8 cellular contexts compared by ENCODE assay signal in the genomic region with DNA sequence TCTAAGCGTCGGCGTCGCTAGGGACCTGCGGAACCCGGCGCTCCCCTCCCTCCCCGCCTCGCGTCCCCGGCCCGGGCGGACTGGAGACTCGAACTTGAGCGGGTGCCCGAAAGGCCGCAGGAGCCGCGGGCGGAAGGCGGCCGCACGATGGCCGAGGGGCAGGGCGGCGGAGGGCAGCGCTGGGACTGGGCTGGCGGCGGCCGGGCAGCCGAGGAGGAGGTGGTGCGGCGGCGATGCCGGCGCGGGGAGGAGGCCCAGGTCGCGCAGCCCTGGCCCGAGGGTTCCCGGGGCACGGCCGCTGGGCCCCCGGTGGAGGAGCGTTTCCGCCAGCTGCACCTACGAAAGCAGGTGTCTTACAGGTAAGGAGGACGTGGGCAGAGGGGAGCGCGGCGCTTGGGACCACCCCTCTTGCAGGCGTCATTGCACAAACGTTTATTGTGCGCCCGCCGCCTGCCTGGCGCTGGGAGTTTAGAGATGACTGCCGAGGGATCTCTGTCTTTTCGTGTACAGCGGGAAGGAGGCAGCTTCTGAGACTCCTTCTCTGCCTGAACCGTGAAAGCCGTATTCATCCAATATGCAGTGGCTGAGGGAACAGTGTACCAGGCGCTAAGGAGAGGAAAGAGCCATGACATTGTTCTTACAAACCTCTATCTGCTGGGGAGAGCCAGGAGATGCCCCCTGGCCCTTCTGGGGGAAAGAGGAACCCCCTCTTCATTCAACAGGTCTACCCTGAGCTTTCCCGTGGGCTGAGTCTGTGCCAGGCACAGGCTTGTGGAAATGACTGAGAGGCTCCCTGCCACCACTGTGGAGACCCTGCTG. TPM values are rescaled to one million over a fixed set of nuclear protein-coding genes. Genes with fewer than 3 reads are reported as not detected.
DNase-seq lines count a peak whose midpoint lies in the region; ATAC-seq, FAIRE-seq and TF ChIP-seq lines count a peak whose summit lies in the region.

No MANE protein-coding gene starts in this region.

- H4K20me1 ChIP-seq in Loucy (ENCODE audit: insufficient read depth, low read length, poor library complexity, severe bottlenecking) (no peaks in the 10 kb centered on the region), K562 (replicated peaks; ENCODE audit: control insufficient read depth, insufficient read depth, low read length) (peaks cover 3% of the 10 kb centered on the region; the same call in 1 of the 2 replicates)

- POLR2A ChIA-PET in K562 (lab: Yijun Ruan, JAX) = interaction anchor here (0.8 to 1.1 kb wide), 2 partner anchors 9 to 19 kb away, joined by 3 read pairs; no protein-coding TSS in a partner anchor

- intact Hi-C loops in K562 (cut with micrococcal nuclease) = no loop called here

- no peaks in the 10 kb centered on the region for H3K79me1 ChIP-seq in mesenchymal stem cell (replicated peaks; ENCODE audit: low read length, poor library complexity, severe bottlenecking)

- no peaks in the 10 kb centered on the region for H3K9me1 ChIP-seq in K562 (ENCODE audit: control insufficient read depth, insufficient read depth, low read length)

- H3K18ac ChIP-seq in mesenchymal stem cell (ENCODE audit: low read depth in 1 of 2, low read length in 2 of 2) = no peak overlapping the region

- H2AFZ ChIP-seq in Loucy (ENCODE audit: low read length) (no peak overlapping the region), K562 (ENCODE audit: low read depth, low read length) (no peak overlapping the region), mesenchymal stem cell (ENCODE audit: low read depth, low read length) (peak overlapping the region; percentile 70)

- H4K8ac ChIP-seq in mesenchymal stem cell (ENCODE audit: low read length) = no peak overlapping the region

- H3K9ac ChIP-seq in Loucy (ENCODE audit: low read depth, low read length, poor library complexity, severe bottlenecking) = no peak overlapping the region
- no peak overlapping the region for H3K9ac ChIP-seq in K562 (ENCODE audit: insufficient read depth in 1 of 2, low read depth in 2 of 2, low read length in 2 of 2)
- H3K9ac ChIP-seq in mesenchymal stem cell (ENCODE audit: low read length) = no peak overlapping the region

- H3K4me1 ChIP-seq in Loucy (ENCODE audit: insufficient read depth, low read length, poor library complexity, severe bottlenecking) (peaks cover 40% of the 10 kb centered on the region), K562 (replicated peaks in 1 of 2; ENCODE audit: control insufficient read depth in 2 of 2, insufficient read depth in 2 of 2, low read length in 2 of 2) (peaks cover 16 to 36% of the 10 kb centered on the region in 2 experiments), mesenchymal stem cell (ENCODE audit: control insufficient read depth, insufficient read depth, low read depth, low read length) (peaks cover 23% of the 10 kb centered on the region)

- no peak for TF ChIP-seq CTCF in Loucy (conservative IDR thresholded peaks at IDR 0.05; ENCODE audit: low read length)
- no peak for TF ChIP-seq CTCF in K562 (IDR thresholded peaks at IDR 0.05 in 2 of 3, conservative IDR thresholded peaks at IDR 0.05 in 1 of 3; ENCODE audit: insufficient read depth in 2 of 3, low read depth in 1 of 3, low read length in 3 of 3)

- H3K4me2 ChIP-seq in Loucy (ENCODE audit: low read depth, low read length, poor library complexity, severe bottlenecking) (peak overlapping the region; percentile 92), K562 (ENCODE audit: insufficient read depth, low read length) (no peak overlapping the region), mesenchymal stem cell (ENCODE audit: low read length, poor library complexity, severe bottlenecking) (peak overlapping the region; percentile 83)

- TF ChIP-seq EP300 in K562 (IDR thresholded peaks at IDR 0.05; ENCODE audit: low read length) = no peak

- in situ Hi-C loops in K562 (cut with MboI) = no loop called here

- no peaks in the 10 kb centered on the region for H3K9me3 ChIP-seq in Loucy (ENCODE audit: insufficient read depth, low read depth, low read length)
- no peaks in the 10 kb centered on the region for H3K9me3 ChIP-seq in K562 (replicated peaks; ENCODE audit: control insufficient read depth, insufficient read depth, low read depth, low read length)
- no peaks in the 10 kb centered on the region for H3K9me3 ChIP-seq in mesenchymal stem cell (ENCODE audit: control insufficient read depth, low read length)

- H3K14ac ChIP-seq in mesenchymal stem cell (ENCODE audit: low read length in 2 of 2) = no peak overlapping the region

- H3K79me2 ChIP-seq in Loucy (ENCODE audit: insufficient read depth, low read length) (no peaks in the 10 kb centered on the region), K562 (ENCODE audit: control insufficient read depth, insufficient read depth, low read length) (no peaks in the 10 kb centered on the region)

- no peak overlapping the region for H2BK120ac ChIP-seq in mesenchymal stem cell (ENCODE audit: low read depth, low read length)

- H2BK15ac ChIP-seq in mesenchymal stem cell (ENCODE audit: low read depth, poor library complexity, severe bottlenecking) = no peak overlapping the region

- no peak overlapping the region for H4K91ac ChIP-seq in mesenchymal stem cell (ENCODE audit: low read length)

- peak overlapping the region in 1 of 2 experiments; percentile 75 for H3K23ac ChIP-seq in mesenchymal stem cell (ENCODE audit: low read length in 2 of 2)

- no peak for TF ChIP-seq RAD21 in K562 (CRISPR knock-in tag; conservative IDR thresholded peaks at IDR 0.05 in 1 of 2, IDR thresholded peaks at IDR 0.05 in 1 of 2)

- TF ChIP-seq POLR2A in K562 (conservative IDR thresholded peaks at IDR 0.05) = no peak

- no peak for FAIRE-seq in K562 (lab: Jason Lieb, UNC)

- H3K9me2 ChIP-seq in Loucy (replicated peaks; ENCODE audit: low read depth, low read length) = no peaks in the 10 kb centered on the region

- no peak for ATAC-seq in K562
- no peak for ATAC-seq in HG02571 (IDR thresholded peaks at IDR 0.05; ENCODE audit: unreplicated experiment)
- ATAC-seq in GM18861 (IDR thresholded peaks at IDR 0.05; ENCODE audit: unreplicated experiment) = no peak
- no peak for ATAC-seq in HG03460 (IDR thresholded peaks at IDR 0.05; ENCODE audit: unreplicated experiment)

- H3K27ac ChIP-seq in K562 (ENCODE audit: extremely low read depth, low read depth, low read length) = no peak overlapping the region
- no peak overlapping the region for H3K27ac ChIP-seq in mesenchymal stem cell (ENCODE audit: low read length, poor library complexity, severe bottlenecking)

- DNase-seq in AG20443 (ENCODE audit: low spot score) (peak; percentile 53), K562 (ENCODE audit: extremely low read depth in 1 of 4, low spot score in 3 of 4) (no peak), mesenchymal stem cell (no peak), DMS114 treated with DMSO at 0.1 percent for 48 hours (lab: John Stamatoyannopoulos, UW; ENCODE audit: unreplicated experiment) (no peak)

- no peak overlapping the region for H2AK5ac ChIP-seq in mesenchymal stem cell (ENCODE audit: low read length, severe bottlenecking)

- H3K4ac ChIP-seq in mesenchymal stem cell (ENCODE audit: low read depth in 1 of 2, low read length in 2 of 2) = no peak overlapping the region

- H2BK5ac ChIP-seq in mesenchymal stem cell (ENCODE audit: low read depth, low read length, poor library complexity, severe bottlenecking) = no peak overlapping the region

- H3K36me3 ChIP-seq in Loucy (ENCODE audit: insufficient read depth, low read length) (no peaks in the 10 kb centered on the region), K562 (ENCODE audit: control insufficient read depth, insufficient read depth, low read length) (no peaks in the 10 kb centered on the region), mesenchymal stem cell (ENCODE audit: control insufficient read depth in 1 of 2, insufficient read depth in 2 of 2, low read depth in 1 of 2, low read length in 2 of 2) (no peaks in the 10 kb centered on the region)

- H3K27me3 ChIP-seq in Loucy (ENCODE audit: insufficient read depth, low read length, poor library complexity, severe bottlenecking) (peaks cover 14% of the 10 kb centered on the region), K562 (ENCODE audit: control insufficient read depth in 2 of 2, insufficient read depth in 2 of 2, low read length in 2 of 2) (peaks cover 36 to 62% of the 10 kb centered on the region in 2 experiments; a peak in 4 of 5 replicates), mesenchymal stem cell (ENCODE audit: control insufficient read depth in 1 of 2, insufficient read depth in 1 of 2, low read length in 2 of 2) (peaks cover 53 to 54% of the 10 kb centered on the region in 2 experiments)

- peak overlapping the region; percentile 68 for H3K4me3 ChIP-seq in Loucy (ENCODE audit: low read length, poor library complexity, severe bottlenecking)
- H3K4me3 ChIP-seq in K562 = no peak overlapping the region
- H3K4me3 ChIP-seq in mesenchymal stem cell (ENCODE audit: insufficient read depth in 1 of 2, low read depth in 1 of 2, low read length in 2 of 2) = peak overlapping the region; percentile 45 to 53

- peaks cover 8% of the 10 kb centered on the region for H3F3A ChIP-seq in Loucy (ENCODE audit: low read depth)

- H2BK12ac ChIP-seq in mesenchymal stem cell (ENCODE audit: low read length in 2 of 2) = peak overlapping the region in 1 of 2 experiments; percentile 35

- CTCF ChIA-PET in K562 (lab: Yijun Ruan, JAX; ENCODE audit: low intra/inter-chr PET ratio) = no interaction called here

- no TSS peak for BruUV-seq in K562 (replicated peaks; lab: Mats Ljungman, UMichigan)

- 35% methylated on average over 38 of the region's 64 CpGs for WGBS in K562 (ENCODE audit: insufficient coverage, low coverage, missing lambda C conversion rate)
- 8% methylated on average over 51 of the region's 64 CpGs for WGBS in mesenchymal stem cell

RNA-seq across cellular contexts. Expression of a gene that starts 13.9 kb away (rescaled TPM):
- 71.0 and 248 TPM in 2 replicates for total RNA-seq in K562 (2011; cell fraction: chromatin; rRNA removed; ENCODE audit: low replicate concordance)
- total RNA-seq in K562 (2011; cell fraction: nucleolus; rRNA removed) = 153 and 166 TPM in 2 replicates
- 88.0 and 98.6 TPM in 2 replicates for total RNA-seq in K562 (2011; cell fraction: nucleoplasm; rRNA removed)
- total RNA-seq in K562 (2014; rRNA removed) (78.5 and 108 TPM in 2 replicates), K562 (2014; rRNA removed; fragmentation: Illumina TruSeq; extraction: Trizol) (10.9 and 13.6 TPM in 2 replicates), K562 (2015; rRNA removed; fragmentation: Illumina TruSeq; extraction: Trizol) (44.2 and 47.5 TPM in 2 replicates), K562 (2021) (87.8 and 100 TPM in 2 replicates)
- polyA plus RNA-seq in K562 (2011; rRNA removed) (28.2 and 49.4 TPM in 2 replicates), K562 (2014; fragmentation: Illumina TruSeq; extraction: Trizol) (48.8 and 66.2 TPM in 2 replicates), K562 (2014; fragmentation: Nextera tagmentation; extraction: Ambion mirVana) (under 1 TPM; 0.51 to 0.71 TPM), K562 (2014; rRNA removed) (73.5 and 77.9 TPM in 2 replicates)
- polyA plus RNA-seq in K562 (2011; cell fraction: cytosol; rRNA removed) = 55.4 and 121 TPM in 2 replicates
- polyA plus RNA-seq in K562 (2011; cell fraction: nucleus; rRNA removed) = 203 and 295 TPM in 2 replicates
- polyA plus RNA-seq in K562 (2012) = 64.0 and 103 TPM in 2 replicates
- polyA minus RNA-seq in K562 (2011; rRNA and poly(A)+ RNA removed) = 18.5 and 28.5 TPM in 2 replicates
- 53.9 and 65.8 TPM in 2 replicates for polyA minus RNA-seq in K562 (2011; cell fraction: cytosol; rRNA and poly(A)+ RNA removed)
- 59.1 and 64.5 TPM in 2 replicates for polyA minus RNA-seq in K562 (2011; cell fraction: nucleus; rRNA and poly(A)+ RNA removed)
- 40.1 TPM for polyA plus RNA-seq in mesenchymal stem cell (2013, experiment 1 of 2)
- 38.8 TPM for polyA plus RNA-seq in mesenchymal stem cell (2013, experiment 2 of 2)

RNA-seq across cellular contexts. Expression of a gene that starts 48.1 kb away (rescaled TPM):
- 91.4 and 271 TPM in 2 replicates for total RNA-seq in K562 (2011; cell fraction: chromatin; rRNA removed; ENCODE audit: low replicate concordance)
- 402 and 460 TPM in 2 replicates for total RNA-seq in K562 (2011; cell fraction: nucleolus; rRNA removed)
- 333 and 334 TPM in 2 replicates for total RNA-seq in K562 (2011; cell fraction: nucleoplasm; rRNA removed)
- 478 and 553 TPM in 2 replicates for total RNA-seq in K562 (2014; rRNA removed)
- 91.5 and 123 TPM in 2 replicates for total RNA-seq in K562 (2014; rRNA removed; fragmentation: Illumina TruSeq; extraction: Trizol)
- 269 and 279 TPM in 2 replicates for total RNA-seq in K562 (2015; rRNA removed; fragmentation: Illumina TruSeq; extraction: Trizol)
- 396 and 429 TPM in 2 replicates for total RNA-seq in K562 (2021)
- 343 and 350 TPM in 2 replicates for polyA plus RNA-seq in K562 (2011; rRNA removed)
- 540 and 788 TPM in 2 replicates for polyA plus RNA-seq in K562 (2011; cell fraction: cytosol; rRNA removed)
- polyA plus RNA-seq in K562 (2011; cell fraction: nucleus; rRNA removed) = 206 and 271 TPM in 2 replicates
- 413 and 460 TPM in 2 replicates for polyA plus RNA-seq in K562 (2012)
- polyA plus RNA-seq in K562 (2014; fragmentation: Illumina TruSeq; extraction: Trizol) = 661 and 667 TPM in 2 replicates
- polyA plus RNA-seq in K562 (2014; fragmentation: Nextera tagmentation; extraction: Ambion mirVana) = 10 to 100 TPM; 20.7 to 61.7 TPM
- polyA plus RNA-seq in K562 (2014; rRNA removed) = 700 and 703 TPM in 2 replicates
- polyA minus RNA-seq in K562 (2011; rRNA and poly(A)+ RNA removed) = 33.7 and 59.6 TPM in 2 replicates
- 108 and 146 TPM in 2 replicates for polyA minus RNA-seq in K562 (2011; cell fraction: cytosol; rRNA and poly(A)+ RNA removed)
- 24.1 and 38.4 TPM in 2 replicates for polyA minus RNA-seq in K562 (2011; cell fraction: nucleus; rRNA and poly(A)+ RNA removed)
- 777 TPM for polyA plus RNA-seq in mesenchymal stem cell (2013, experiment 1 of 2)
- 775 TPM for polyA plus RNA-seq in mesenchymal stem cell (2013, experiment 2 of 2)

RNA-seq across cellular contexts. Expression of a gene that starts 55.9 kb away (rescaled TPM):
- total RNA-seq in K562 (2011; cell fraction: chromatin; rRNA removed; ENCODE audit: low replicate concordance) = 19.2 and 27.7 TPM in 2 replicates
- total RNA-seq in K562 (2011; cell fraction: nucleolus; rRNA removed) = 19.9 and 20.2 TPM in 2 replicates
- 24.8 and 32.7 TPM in 2 replicates for total RNA-seq in K562 (2011; cell fraction: nucleoplasm; rRNA removed)
- total RNA-seq in K562 (2014; rRNA removed) = 4.1 and 7.1 TPM in 2 replicates
- 3.7 and 5.2 TPM in 2 replicates for total RNA-seq in K562 (2014; rRNA removed; fragmentation: Illumina TruSeq; extraction: Trizol)
- 2.4 and 5.5 TPM in 2 replicates for total RNA-seq in K562 (2015; rRNA removed; fragmentation: Illumina TruSeq; extraction: Trizol)
- 24.9 and 27.6 TPM in 2 replicates for total RNA-seq in K562 (2021)
- polyA plus RNA-seq in K562 (2011; rRNA removed) = 1.3 and 3.0 TPM in 2 replicates
- polyA plus RNA-seq in K562 (2011; cell fraction: cytosol; rRNA removed) = 2.3 and 2.9 TPM in 2 replicates
- polyA plus RNA-seq in K562 (2011; cell fraction: nucleus; rRNA removed) = 4.5 and 7.2 TPM in 2 replicates
- polyA plus RNA-seq in K562 (2012) = 17.1 and 21.9 TPM in 2 replicates
- 16.2 and 20.5 TPM in 2 replicates for polyA plus RNA-seq in K562 (2014; fragmentation: Illumina TruSeq; extraction: Trizol)
- polyA plus RNA-seq in K562 (2014; fragmentation: Nextera tagmentation; extraction: Ambion mirVana) = 1 to 10 TPM; 1.2 to 1.4 TPM
- 4.9 and 5.3 TPM in 2 replicates for polyA plus RNA-seq in K562 (2014; rRNA removed)
- polyA minus RNA-seq in K562 (2011; rRNA and poly(A)+ RNA removed) = 4.1 and 4.8 TPM in 2 replicates
- polyA minus RNA-seq in K562 (2011; cell fraction: cytosol; rRNA and poly(A)+ RNA removed) = 15.2 and 25.1 TPM in 2 replicates
- polyA minus RNA-seq in K562 (2011; cell fraction: nucleus; rRNA and poly(A)+ RNA removed) = 3.4 and 5.2 TPM in 2 replicates
- polyA plus RNA-seq in mesenchymal stem cell (2013, experiment 1 of 2) = 223 TPM
- polyA plus RNA-seq in mesenchymal stem cell (2013, experiment 2 of 2) = 217 TPM

RNA-seq across cellular contexts. Expression of a gene that starts 58.2 kb away (rescaled TPM):
- 1.0 and 3.7 TPM in 2 replicates for total RNA-seq in K562 (2011; cell fraction: chromatin; rRNA removed; ENCODE audit: low replicate concordance)
- 1.6 and 4.0 TPM in 2 replicates for total RNA-seq in K562 (2011; cell fraction: nucleolus; rRNA removed)
- total RNA-seq in K562 (2011; cell fraction: nucleoplasm; rRNA removed) = 1.2 TPM in 2 replicates
- total RNA-seq in K562 (2014; rRNA removed) (0.73 and 1.3 TPM in 2 replicates), K562 (2014; rRNA removed; fragmentation: Illumina TruSeq; extraction: Trizol) (0.19 and 0.22 TPM in 2 replicates), K562 (2015; rRNA removed; fragmentation: Illumina TruSeq; extraction: Trizol) (0.22 and 0.49 TPM in 2 replicates), K562 (2021) (0.89 and 1.0 TPM in 2 replicates)
- polyA plus RNA-seq in K562 (2011; rRNA removed) (0.62 and 0.74 TPM in 2 replicates), K562 (2014; fragmentation: Illumina TruSeq; extraction: Trizol) (0.40 and 0.76 TPM in 2 replicates), K562 (2014; fragmentation: Nextera tagmentation; extraction: Ambion mirVana) (not detected), K562 (2014; rRNA removed) (0.33 and 0.58 TPM in 2 replicates)
- 0.84 and 2.3 TPM in 2 replicates for polyA plus RNA-seq in K562 (2011; cell fraction: cytosol; rRNA removed)
- polyA plus RNA-seq in K562 (2011; cell fraction: nucleus; rRNA removed) = 0.60 and 1.5 TPM in 2 replicates
- polyA plus RNA-seq in K562 (2012) = 0.35 and 0.68 TPM in 2 replicates
- polyA minus RNA-seq in K562 (2011; rRNA and poly(A)+ RNA removed) = 0.42 and 1.1 TPM in 2 replicates
- 1.6 TPM in 1 of 2 replicates, not detected in the other for polyA minus RNA-seq in K562 (2011; cell fraction: cytosol; rRNA and poly(A)+ RNA removed)
- 0.89 and 2.6 TPM in 2 replicates for polyA minus RNA-seq in K562 (2011; cell fraction: nucleus; rRNA and poly(A)+ RNA removed)
- polyA plus RNA-seq in mesenchymal stem cell (2013, experiment 1 of 2) = 0.08 TPM
- 0.07 TPM for polyA plus RNA-seq in mesenchymal stem cell (2013, experiment 2 of 2)
